In genomic region chr20:54122681-54123586, GRCh38 we compare ENCODE assay signal across 1 cellular context.
TF ChIP-seq lines count a peak whose summit lies in the region.

No MANE protein-coding gene starts in this region.

TF ChIP-seq in HepG2, 621 proteins besides CTCF, POLR2A, EP300 and RAD21 (continued from another document):
- TF ChIP-seq ARID5B (CRISPR knock-in tag; IDR thresholded peaks at IDR 0.05), result peak; percentile 30; the same call in 1 of the 2 replicates
